Comparison of ENCODE assay signal across 25 cellular contexts in genomic region chr5:90553711-90554110, GRCh38. TPM values are rescaled to one million over a fixed set of nuclear protein-coding genes. Genes with fewer than 3 reads are reported as not detected.
DNase-seq lines count a peak whose midpoint lies in the region; ATAC-seq, FAIRE-seq and TF ChIP-seq lines count a peak whose summit lies in the region.
"Had no signal": no experiment of that assay in that cellular context is flagged by ENCODE, and none has a peak within 500 bp of the region (broad histone marks: within the 10 kb centered on the region; RNA-seq: fewer than 3 reads in every experiment).

No MANE protein-coding gene starts in this region.

- no peak overlapping the region for H2BK12ac ChIP-seq in H1 (ENCODE audit: low read depth, low read length)

- CTCF ChIA-PET in Caco-2 (lab: Charles Lee) = no interaction called here
- CTCF ChIA-PET in H1 (lab: Charles Lee; ENCODE audit: partially characterized antibody) = interaction anchor here (1.5 kb wide), 1 partner anchor 51 kb away, joined by 4 read pairs; no protein-coding TSS in a partner anchor

- H3K27ac ChIP-seq in HUES64 (ENCODE audit: low read depth, low read length) (peak overlapping the region; percentile 74; the same call in 1 of the 2 replicates), H1 (ENCODE audit: low read depth, low read length) (no peak overlapping the region), foreskin keratinocyte (no peak overlapping the region)
- H3K27ac ChIP-seq: 22Rv1; BLaER1 treated with 17β-estradiol and CSF1 and Interleukin-3, amounts not matched to agents 10 nM and 100 nM had no signal

- H3K27me3 ChIP-seq in Caco-2 (replicated peaks; ENCODE audit: control insufficient read depth, insufficient read depth, low read length) (no peaks in the 10 kb centered on the region), HUES64 (ENCODE audit: insufficient read depth, low read length) (peaks cover 10% of the 10 kb centered on the region; the same call in 1 of the 2 replicates), H1 (replicated peaks in 1 of 4; ENCODE audit: control insufficient read depth in 3 of 4, extremely low read depth in 1 of 4, insufficient read depth in 3 of 4, low read length in 3 of 4) (no peaks in the 10 kb centered on the region), foreskin keratinocyte (peaks cover 71% of the 10 kb centered on the region)

- ATAC-seq in foreskin keratinocyte = peak; percentile 5

- no peak overlapping the region for H2BK20ac ChIP-seq in H1 (ENCODE audit: low read length)

- peaks cover 5% of the 10 kb centered on the region; the same call in 1 of the 2 replicates for H3K23me2 ChIP-seq in H1 (ENCODE audit: low read depth, low read length)

- H3K14ac ChIP-seq in H1 (ENCODE audit: insufficient read length) = no peak overlapping the region

- no peaks in the 10 kb centered on the region for H3K9me3 Mint-ChIP-seq in Caco-2 (ENCODE audit: unreplicated experiment)
- H3K9me3 Mint-ChIP-seq: CD4-positive, alpha-beta T cell; CD8-positive, alpha-beta memory T cell; HFFc6 had no signal

- no peak overlapping the region for H2BK15ac ChIP-seq in H1 (ENCODE audit: low read length)

- no peaks in the 10 kb centered on the region for H3K79me1 ChIP-seq in H1 (ENCODE audit: low read depth, low read length)

- intact Hi-C loops in Caco-2 (cut with micrococcal nuclease; ENCODE audit: unreplicated experiment) = loop anchor here (10.0 kb wide), 1 partner anchor 249 kb away; no protein-coding TSS in a partner anchor

- H2BK5ac ChIP-seq in H1 (ENCODE audit: low read depth, low read length) = no peak overlapping the region

- H2BK120ac ChIP-seq in H1 (replicated peaks; ENCODE audit: low read depth, low read length) = no peak overlapping the region

- TF ChIP-seq RAD21 in H1 (IDR thresholded peaks at IDR 0.05 in 1 of 2, conservative IDR thresholded peaks at IDR 0.05 in 1 of 2; ENCODE audit: low read depth in 2 of 2, low read length in 2 of 2) = no peak

- no peak overlapping the region for H2AK5ac ChIP-seq in H1 (ENCODE audit: low read depth, low read length)

- no peak overlapping the region for H3K4me2 ChIP-seq in H1 (ENCODE audit: insufficient read depth in 1 of 2, low read depth in 2 of 2, low read length in 2 of 2)
- H3K4me2 ChIP-seq: BLaER1 treated with 17β-estradiol and CSF1 and Interleukin-3, amounts not matched to agents 10 nM and 100 nM had no signal

- no peak overlapping the region for H3K4me3 Mint-ChIP-seq in Caco-2 (ENCODE audit: unreplicated experiment)
- H3K4me3 Mint-ChIP-seq: CD4-positive, alpha-beta T cell; CD8-positive, alpha-beta memory T cell; HFFc6 had no signal

- no peak overlapping the region for H3K23ac ChIP-seq in H1 (ENCODE audit: insufficient read length)

- FAIRE-seq in H1 (lab: Jason Lieb, UNC) = no peak
- no peak for FAIRE-seq in GM19239 (lab: Jason Lieb, UNC)
- FAIRE-seq: A204.1, GM12891, GM18507 had no signal

- peaks cover 6% of the 10 kb centered on the region for H3K36me3 Mint-ChIP-seq in Caco-2 (ENCODE audit: insufficient read depth, unreplicated experiment)
- H3K36me3 Mint-ChIP-seq: CD8-positive, alpha-beta memory T cell had no signal

- POLR2A ChIA-PET in Caco-2 (lab: Charles Lee) (interaction anchor here (1.1 kb wide), 1 partner anchor 144 kb away, joined by 5 read pairs; the partner anchor contains the start of gene CETN3), H1 (lab: Charles Lee; ENCODE audit: partially characterized antibody) (interaction anchor here (1.8 kb wide), 1 partner anchor 9 kb away, joined by 6 read pairs; no protein-coding TSS in a partner anchor)

- no peaks in the 10 kb centered on the region for H3K9me3 ChIP-seq in Caco-2
- H3K9me3 ChIP-seq in HUES64 (ENCODE audit: insufficient read depth, low read depth, low read length) = no peaks in the 10 kb centered on the region
- H3K9me3 ChIP-seq in H1 (ENCODE audit: insufficient read depth in 2 of 2, low read depth in 1 of 2, low read length in 1 of 2) = no peaks in the 10 kb centered on the region
- H3K9me3 ChIP-seq: BE2C, HAP-1 had no signal

- no peak overlapping the region for H2AFZ ChIP-seq in H1 (ENCODE audit: low read length)

- H3K4me3 ChIP-seq in Caco-2 (ENCODE audit: low read depth, low read length) = no peak overlapping the region
- no peak overlapping the region for H3K4me3 ChIP-seq in HUES64 (ENCODE audit: low read length)
- H3K4me3 ChIP-seq in H1 (ENCODE audit: extremely low read depth in 1 of 4, insufficient read depth in 2 of 4, low read depth in 3 of 4, low read length in 4 of 4) = no peak overlapping the region
- H3K4me3 ChIP-seq: BLaER1 treated with 17β-estradiol and CSF1 and Interleukin-3, amounts not matched to agents 10 nM and 100 nM; HAP-1 had no signal

- DNase-seq in Caco-2 (no peak), H1 (ENCODE audit: low read depth in 1 of 2, low spot score in 2 of 2) (no peak), foreskin keratinocyte (peak; percentile 39 to 55), AG08395 (ENCODE audit: low spot score) (no peak), GM19239 (ENCODE audit: insufficient read length, low spot score) (no peak), dermis blood vessel endothelial cell (no peak)
- DNase-seq in effector CD4-positive, alpha-beta T cell = no peak
- DNase-seq: AML-193; BE2C; Calu3; CD4-positive, alpha-beta T cell; CD8-positive, alpha-beta memory T cell; DMS53; DMS79 treated with DMSO at 0.1 percent for 48 hours; GF-D8; HFFc6 had no signal

- H4K91ac ChIP-seq in H1 (replicated peaks; ENCODE audit: insufficient read length, low read length) = no peak overlapping the region

- H3K79me2 ChIP-seq in H1 (ENCODE audit: control insufficient read depth in 1 of 2, insufficient read depth in 2 of 2, low read length in 2 of 2) = no peaks in the 10 kb centered on the region

- H3K27me3 Mint-ChIP-seq in Caco-2 (ENCODE audit: insufficient read depth, unreplicated experiment) = no peaks in the 10 kb centered on the region

- H3K56ac ChIP-seq in H1 (replicated peaks; ENCODE audit: insufficient read length, low read depth, low read length) = no peak overlapping the region

- BruUV-seq in Caco-2 (replicated peaks; lab: Mats Ljungman, UMichigan) = no TSS peak

- H3K18ac ChIP-seq in H1 (ENCODE audit: extremely low read depth, low read length) = peak overlapping the region; percentile 52; the same call in 1 of the 2 replicates

- peaks cover 36% of the 10 kb centered on the region for H3K4me1 Mint-ChIP-seq in Caco-2 (ENCODE audit: low read depth, unreplicated experiment)

- peak overlapping the region; percentile 20 for H3K27ac Mint-ChIP-seq in Caco-2 (ENCODE audit: unreplicated experiment)
- H3K27ac Mint-ChIP-seq: CD14-positive monocyte; CD4-positive, alpha-beta T cell; CD8-positive, alpha-beta memory T cell; HFFc6 had no signal

- H3K36me3 ChIP-seq in Caco-2 (ENCODE audit: control insufficient read depth, insufficient read depth, low read length) = no peaks in the 10 kb centered on the region
- no peaks in the 10 kb centered on the region for H3K36me3 ChIP-seq in HUES64 (ENCODE audit: insufficient read depth, low read length)
- H3K36me3 ChIP-seq in H1 (ENCODE audit: control insufficient read depth in 2 of 4, insufficient read depth in 4 of 4, low read length in 3 of 4) = no peaks in the 10 kb centered on the region
- H3K36me3 ChIP-seq: BE2C; BLaER1 treated with 17β-estradiol and CSF1 and Interleukin-3, amounts not matched to agents 10 nM and 100 nM; HAP-1 had no signal

- H4K5ac ChIP-seq in H1 (ENCODE audit: insufficient read length, low read depth, low read length) = no peak overlapping the region

- TF ChIP-seq POLR2A in H1 (IDR thresholded peaks at IDR 0.05; ENCODE audit: control extremely low read depth in 1 of 2, low read depth in 2 of 2, low read length in 2 of 2) = no peak

- no peak overlapping the region for H3K4ac ChIP-seq in H1 (replicated peaks; ENCODE audit: insufficient read length, low read depth, low read length)

- no peaks in the 10 kb centered on the region for H4K20me1 ChIP-seq in H1 (replicated peaks in 1 of 2; ENCODE audit: control insufficient read depth in 1 of 2, insufficient read depth in 2 of 2, low read length in 2 of 2)

- TF ChIP-seq CTCF in Caco-2 (IDR thresholded peaks at IDR 0.05; ENCODE audit: insufficient read depth in 1 of 2, low read depth in 1 of 2, low read length in 1 of 2, severe bottlenecking in 1 of 2, unreplicated experiment in 1 of 2) = no peak
- no peak for TF ChIP-seq CTCF in H1 (IDR thresholded peaks at IDR 0.05; ENCODE audit: control extremely low read depth in 1 of 3, insufficient read depth in 1 of 3, low read depth in 1 of 3, low read length in 3 of 3)
- no peak for TF ChIP-seq CTCF in foreskin keratinocyte (conservative IDR thresholded peaks at IDR 0.05)

- no peak overlapping the region for H4K8ac ChIP-seq in H1 (ENCODE audit: extremely low read depth, insufficient read depth, low read length)

- H3K4me1 ChIP-seq in Caco-2 = peaks cover 29% of the 10 kb centered on the region
- peaks cover 47% of the 10 kb centered on the region for H3K4me1 ChIP-seq in HUES64 (ENCODE audit: insufficient read depth, low read length)
- peaks cover 3 to 14% (median 8%) of the 10 kb centered on the region in 4 experiments; a peak in 6 of 7 replicates for H3K4me1 ChIP-seq in H1 (replicated peaks in 1 of 4; ENCODE audit: control insufficient read depth in 3 of 4, insufficient read depth in 4 of 4, low read length in 3 of 4)
- H3K4me1 ChIP-seq in foreskin keratinocyte = no peaks in the 10 kb centered on the region
- H3K4me1 ChIP-seq: BE2C had no signal

- TF ChIP-seq EP300 in H1 (IDR thresholded peaks at IDR 0.05; ENCODE audit: borderline replicate concordance in 1 of 2, low read depth in 2 of 2, low read length in 2 of 2) = no peak

- H3K9ac ChIP-seq in HUES64 (ENCODE audit: low read depth, low read length) (no peak overlapping the region), H1 (replicated peaks in 1 of 4; ENCODE audit: extremely low read depth in 1 of 4, low read depth in 3 of 4, low read length in 3 of 4) (no peak overlapping the region)
- H3K9ac ChIP-seq: BLaER1 treated with 17β-estradiol and CSF1 and Interleukin-3, amounts not matched to agents 10 nM and 100 nM had no signal

RNA-seq across cellular contexts. Expression of gene ADGRV1, which starts 4.9 kb away (rescaled TPM):
- total RNA-seq in Caco-2 (2022) (23.2 and 31.1 TPM in 2 replicates), foreskin keratinocyte (0.03 and 0.04 TPM in 2 replicates), dermis blood vessel endothelial cell (under 0.01 and 0.14 TPM in 2 replicates)
- 22.5 TPM for polyA plus RNA-seq in HUES64 (2013, experiment 1 of 2)
- polyA plus RNA-seq in HUES64 (2013, experiment 2 of 2) = 25.4 TPM
- total RNA-seq in H1 (2021; fragmentation: NEBNext Ultra II Directional; extraction: Animal tissue kit (Norgen Biotek cat#: 25700)) = 62.2 and 62.3 TPM in 2 replicates
- polyA plus RNA-seq in H1 (2011; rRNA removed) (40.6 and 53.1 TPM in 2 replicates), foreskin keratinocyte (0.02 TPM in 1 of 2 replicates, not detected in the other)
- polyA plus RNA-seq in H1 (2011; cell fraction: cytosol; rRNA removed) = 46.6 TPM
- polyA plus RNA-seq in H1 (2011; cell fraction: nucleus; rRNA removed) = 64.4 TPM
- 28.8 to 39.8 TPM (median 33.5 TPM) in 4 replicates for polyA plus RNA-seq in H1 (2012, experiment 1 of 2)
- polyA plus RNA-seq in H1 (2012, experiment 2 of 2) = 6.7 TPM
- polyA plus RNA-seq in H1 (2013, experiment 1 of 2) = 28.5 TPM
- 24.9 TPM for polyA plus RNA-seq in H1 (2013, experiment 2 of 2)
- 289 and 337 TPM in 2 replicates for polyA minus RNA-seq in H1 (2011; rRNA and poly(A)+ RNA removed)
- polyA minus RNA-seq in H1 (2011; cell fraction: cytosol; rRNA and poly(A)+ RNA removed) = 73.0 TPM
- 934 TPM for polyA minus RNA-seq in H1 (2011; cell fraction: nucleus; rRNA and poly(A)+ RNA removed)
- total RNA-seq: G401, HFFc6 had no signal
- polyA plus RNA-seq: CD8-positive, alpha-beta memory T cell had no signal

RNA-seq across cellular contexts. Expression of gene LYSMD3, which starts 24.3 kb away (rescaled TPM):
- total RNA-seq in Caco-2 (2022) = 13.9 and 15.3 TPM in 2 replicates
- polyA plus RNA-seq in HUES64 (2013, experiment 1 of 2) = 8.4 TPM
- 10.1 TPM for polyA plus RNA-seq in HUES64 (2013, experiment 2 of 2)
- 14.9 TPM in 2 replicates for total RNA-seq in H1 (2021; fragmentation: NEBNext Ultra II Directional; extraction: Animal tissue kit (Norgen Biotek cat#: 25700))
- polyA plus RNA-seq in H1 (2011; rRNA removed) = 2.1 and 3.7 TPM in 2 replicates
- 4.7 TPM for polyA plus RNA-seq in H1 (2011; cell fraction: cytosol; rRNA removed)
- polyA plus RNA-seq in H1 (2011; cell fraction: nucleus; rRNA removed) = 0.91 TPM
- polyA plus RNA-seq in H1 (2012, experiment 1 of 2) = 5.9 to 9.7 TPM (median 7.0 TPM) in 4 replicates
- 0.52 TPM for polyA plus RNA-seq in H1 (2012, experiment 2 of 2)
- 8.4 TPM for polyA plus RNA-seq in H1 (2013, experiment 1 of 2)
- 8.6 TPM for polyA plus RNA-seq in H1 (2013, experiment 2 of 2)
- polyA minus RNA-seq in H1 (2011; rRNA and poly(A)+ RNA removed) = 5.9 and 7.5 TPM in 2 replicates
- 4.7 TPM for polyA minus RNA-seq in H1 (2011; cell fraction: cytosol; rRNA and poly(A)+ RNA removed)
- polyA minus RNA-seq in H1 (2011; cell fraction: nucleus; rRNA and poly(A)+ RNA removed) = 9.4 TPM
- 14.9 and 15.7 TPM in 2 replicates for total RNA-seq in foreskin keratinocyte
- polyA plus RNA-seq in foreskin keratinocyte = 4.0 and 4.7 TPM in 2 replicates
- total RNA-seq in dermis blood vessel endothelial cell = 18.7 and 26.2 TPM in 2 replicates

Comparison
In these comparisons a context has a peak if more than half of its experiments do, and no peak if none do; other contexts are left out.
1. DNase-seq: peak in foreskin keratinocyte (2 of 2); none in Caco-2 (0 of 2), H1 (0 of 2), AG08395 (single experiment), GM19239 (single experiment), dermis blood vessel endothelial cell (single experiment) and effector CD4-positive, alpha-beta T cell (single experiment).
2. RNA of gene ADGRV1, which starts 4.9 kb away (total RNA-seq): 62.2 to 62.3 TPM in H1 and 23.2 to 31.1 TPM in Caco-2; 0.03 to 0.04 TPM in foreskin keratinocyte and under 0.01 to 0.14 TPM in dermis blood vessel endothelial cell; every median in the first group is over 10 times any median in the second.